10 cellular contexts compared by ENCODE assay signal in the genomic region with DNA sequence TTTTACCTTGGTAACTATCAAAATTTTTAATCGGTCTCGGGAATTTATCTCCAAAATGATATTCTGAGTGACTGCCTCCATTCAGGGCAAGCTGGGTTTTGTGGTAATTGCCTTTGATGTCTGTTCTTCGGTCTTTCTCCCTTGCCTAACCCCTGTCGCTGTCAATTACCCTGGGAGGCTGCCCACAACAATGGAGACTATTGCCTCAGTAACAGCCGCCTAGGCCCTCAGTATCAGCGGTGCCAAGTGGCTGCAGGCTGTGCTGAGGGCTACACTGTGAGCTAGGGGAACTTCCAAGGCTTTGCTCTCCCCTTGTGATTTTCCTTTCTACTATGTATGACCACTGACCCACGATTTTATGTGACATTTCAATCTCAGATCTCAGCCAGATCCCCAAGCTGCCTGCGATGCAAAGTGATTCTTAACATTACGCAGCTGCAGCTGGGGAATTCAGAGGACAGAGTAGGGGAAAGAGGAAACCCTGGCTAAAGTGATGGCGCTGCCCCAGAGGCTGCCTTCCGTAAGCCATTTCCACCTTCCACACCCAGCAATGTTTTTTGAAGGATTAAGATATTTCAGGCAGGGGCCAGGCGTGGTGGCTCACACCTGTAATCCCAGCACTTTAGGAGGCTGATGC. TPM values are rescaled to one million over a fixed set of nuclear protein-coding genes. Genes with fewer than 3 reads are reported as not detected.
DNase-seq lines count a peak whose midpoint lies in the region; FAIRE-seq and TF ChIP-seq lines count a peak whose summit lies in the region.
"Had no signal": no experiment of that assay in that cellular context is flagged by ENCODE, and none has a peak within 500 bp of the region (broad histone marks: within the 10 kb centered on the region; RNA-seq: fewer than 3 reads in every experiment).

No MANE protein-coding gene starts in this region.

- H3K14ac ChIP-seq in H1 (ENCODE audit: insufficient read length) = no peak overlapping the region

- H3K4me3 ChIP-seq in DOHH2 (ENCODE audit: low read length) = no peak overlapping the region
- H3K4me3 ChIP-seq in H1 (ENCODE audit: extremely low read depth in 1 of 4, insufficient read depth in 2 of 4, low read depth in 3 of 4, low read length in 4 of 4) = no peak overlapping the region
- H3K4me3 ChIP-seq: gastrocnemius medialis had no signal

- no peak overlapping the region for H3K56ac ChIP-seq in H1 (replicated peaks; ENCODE audit: insufficient read length, low read depth, low read length)

- peak; percentile 39 for FAIRE-seq in H1 (lab: Jason Lieb, UNC)

- H3K79me1 ChIP-seq in H1 (ENCODE audit: low read depth, low read length) = no peaks in the 10 kb centered on the region

- H3K4me1 ChIP-seq in DOHH2 (ENCODE audit: control insufficient read depth, low read length) = peaks cover 18% of the 10 kb centered on the region
- H3K4me1 ChIP-seq in H1 (replicated peaks in 1 of 4; ENCODE audit: control insufficient read depth in 3 of 4, insufficient read depth in 4 of 4, low read length in 3 of 4) = peaks cover 0 to 10% (median 2%) of the 10 kb centered on the region in 4 experiments; a peak in 4 of 7 replicates
- H3K4me1 ChIP-seq: gastrocnemius medialis had no signal

- H4K5ac ChIP-seq in H1 (ENCODE audit: insufficient read length, low read depth, low read length) = no peak overlapping the region

- H2BK15ac ChIP-seq in H1 (ENCODE audit: low read length) = no peak overlapping the region

- H4K20me1 ChIP-seq in DOHH2 (ENCODE audit: control insufficient read depth, insufficient read depth, low read depth, low read length) (no peaks in the 10 kb centered on the region), H1 (replicated peaks in 1 of 2; ENCODE audit: control insufficient read depth in 1 of 2, insufficient read depth in 2 of 2, low read length in 2 of 2) (no peaks in the 10 kb centered on the region)

- H3K9me3 ChIP-seq in DOHH2 (ENCODE audit: control insufficient read depth, insufficient read depth, low read length) = no peaks in the 10 kb centered on the region
- H3K9me3 ChIP-seq in H1 (ENCODE audit: insufficient read depth in 2 of 2, low read depth in 1 of 2, low read length in 1 of 2) = no peaks in the 10 kb centered on the region
- H3K9me3 ChIP-seq: gastrocnemius medialis had no signal

- H4K91ac ChIP-seq in H1 (replicated peaks; ENCODE audit: insufficient read length, low read length) = no peak overlapping the region

- no peak overlapping the region for H3K9ac ChIP-seq in H1 (replicated peaks in 1 of 4; ENCODE audit: extremely low read depth in 1 of 4, low read depth in 3 of 4, low read length in 3 of 4)

- H2BK120ac ChIP-seq in H1 (replicated peaks; ENCODE audit: low read depth, low read length) = no peak overlapping the region

- TF ChIP-seq RAD21 in H1 (IDR thresholded peaks at IDR 0.05 in 1 of 2, conservative IDR thresholded peaks at IDR 0.05 in 1 of 2; ENCODE audit: low read depth in 2 of 2, low read length in 2 of 2) = 0 out of 4 replicates have a peak, but pooled peaks of 1 of the 2 experiments have one; percentile 4

- TF ChIP-seq EP300 in H1 (IDR thresholded peaks at IDR 0.05; ENCODE audit: borderline replicate concordance in 1 of 2, low read depth in 2 of 2, low read length in 2 of 2) = no peak

- DNase-seq in NCI-H2081 (lab: John Stamatoyannopoulos, UW) = peak; percentile 12 to 75
- DNase-seq in H1 (ENCODE audit: low read depth in 1 of 2, low spot score in 2 of 2) = peak in 1 of 2 experiments; percentile 50
- peak in 34 of 56 donors; percentile 0 to 51 (median 8) for DNase-seq in nucleus accumbens (lab: John Stamatoyannopoulos, UW)
- no peak for DNase-seq in stimulated activated CD4-positive, alpha-beta T cell treated with anti-CD3 and anti-CD28 coated beads, Interleukin-15, amount 100 ng/mL, for 24 hours
- no peak for DNase-seq in activated naive CD4-positive, alpha-beta T cell treated with anti-CD3 and anti-CD28 coated beads, Interleukin-2, amount 50 U/mL, for 16 hours
- no peak for DNase-seq in NCI-H128 (lab: John Stamatoyannopoulos, UW; ENCODE audit: unreplicated experiment)
- DNase-seq: gastrocnemius medialis had no signal

- CTCF ChIA-PET in H1 (lab: Charles Lee; ENCODE audit: partially characterized antibody) = interaction anchor here (0.8 to 1.4 kb wide), 3 partner anchors 11 to 22 kb away, joined by 3 to 4 read pairs (median 3); no protein-coding TSS in a partner anchor

- peak overlapping the region; percentile 96 for H2AFZ ChIP-seq in H1 (ENCODE audit: low read length)

- no peaks in the 10 kb centered on the region for H3K9me2 ChIP-seq in DOHH2 (replicated peaks; ENCODE audit: control insufficient read depth, low read length)

- H2BK5ac ChIP-seq in H1 (ENCODE audit: low read depth, low read length) = no peak overlapping the region; the same call in 1 of the 2 replicates

- H3K4me2 ChIP-seq in DOHH2 (ENCODE audit: low read length) (peak overlapping the region; percentile 25; the same call in 1 of the 2 replicates), H1 (ENCODE audit: insufficient read depth in 1 of 2, low read depth in 2 of 2, low read length in 2 of 2) (peak overlapping the region in 1 of 2 experiments; percentile 31; a peak in 1 of 4 replicates)

- no peaks in the 10 kb centered on the region for H3K23me2 ChIP-seq in H1 (ENCODE audit: low read depth, low read length)

- H3K79me2 ChIP-seq in DOHH2 (ENCODE audit: control insufficient read depth, low read length) (no peaks in the 10 kb centered on the region), H1 (ENCODE audit: control insufficient read depth in 1 of 2, insufficient read depth in 2 of 2, low read length in 2 of 2) (no peaks in the 10 kb centered on the region)

- H3K27ac ChIP-seq in DOHH2 (ENCODE audit: low read depth, low read length) (no peak overlapping the region), H1 (ENCODE audit: low read depth, low read length) (no peak overlapping the region)
- H3K27ac ChIP-seq: gastrocnemius medialis had no signal

- TF ChIP-seq POLR2A in H1 (IDR thresholded peaks at IDR 0.05; ENCODE audit: control extremely low read depth in 1 of 2, low read depth in 2 of 2, low read length in 2 of 2) = no peak

- TF ChIP-seq CTCF in DOHH2 (IDR thresholded peaks at IDR 0.05; ENCODE audit: low read depth, low read length, poor library complexity, severe bottlenecking) (no peak), H1 (IDR thresholded peaks at IDR 0.05; ENCODE audit: control extremely low read depth in 1 of 3, insufficient read depth in 1 of 3, low read depth in 1 of 3, low read length in 3 of 3) (no peak)

- H3K36me3 ChIP-seq in DOHH2 (ENCODE audit: control insufficient read depth, low read length) (no peaks in the 10 kb centered on the region), H1 (ENCODE audit: control insufficient read depth in 2 of 4, insufficient read depth in 4 of 4, low read length in 3 of 4) (no peaks in the 10 kb centered on the region)
- H3K36me3 ChIP-seq: gastrocnemius medialis had no signal

- no peaks in the 10 kb centered on the region for H3K27me3 ChIP-seq in DOHH2 (ENCODE audit: control insufficient read depth, low read length)
- no peaks in the 10 kb centered on the region for H3K27me3 ChIP-seq in H1 (replicated peaks in 1 of 4; ENCODE audit: control insufficient read depth in 3 of 4, extremely low read depth in 1 of 4, insufficient read depth in 3 of 4, low read length in 3 of 4)
- H3K27me3 ChIP-seq: gastrocnemius medialis had no signal

- WGBS in H1 (ENCODE audit: extremely low coverage in 1 of 2, insufficient coverage in 1 of 2, insufficient read length in 1 of 2, insufficient replicate concordance in 2 of 2, low coverage in 1 of 2, low lambda C conversion rate in 2 of 2, missing lambda C conversion rate in 1 of 2), 2 experiments = 61% methylated on average over 12 of the region's 12 CpGs; no CpG with 5 or more reads in 1 of the 2 experiments

- no peak overlapping the region for H3K23ac ChIP-seq in H1 (ENCODE audit: insufficient read length)

- H2BK20ac ChIP-seq in H1 (ENCODE audit: low read length) = peak overlapping the region; percentile 66

- H3K18ac ChIP-seq in H1 (ENCODE audit: extremely low read depth, low read length) = peak overlapping the region; percentile 44; the same call in 1 of the 2 replicates

- POLR2A ChIA-PET in H1 (lab: Charles Lee; ENCODE audit: partially characterized antibody) = interaction anchor here (1.0 to 2.8 kb wide), 5 partner anchors 12 to 109 kb away, joined by 3 to 9 read pairs (median 4); partner anchors contain the start of genes NOA1 and POLR2B

- no peak overlapping the region for H2BK12ac ChIP-seq in H1 (ENCODE audit: low read depth, low read length)

- H4K8ac ChIP-seq in H1 (ENCODE audit: extremely low read depth, insufficient read depth, low read length) = no peak overlapping the region

- 0 out of 2 replicates have a peak, but pooled peaks cover 3% of the 10 kb centered on the region for H3F3A ChIP-seq in DOHH2 (ENCODE audit: control insufficient read depth, insufficient read depth)

- H3K4ac ChIP-seq in H1 (replicated peaks; ENCODE audit: insufficient read length, low read depth, low read length) = no peak overlapping the region

- no peak overlapping the region for H2AK5ac ChIP-seq in H1 (ENCODE audit: low read depth, low read length)

TF ChIP-seq in H1, 55 proteins besides CTCF, POLR2A, EP300 and RAD21 (continues in another document):
- peak; percentile 44; the same call in 1 of the 2 replicates for TF ChIP-seq TAF1 (IDR thresholded peaks at IDR 0.05; ENCODE audit: low read depth, low read length)
- TF ChIP-seq TBP (IDR thresholded peaks at IDR 0.05; ENCODE audit: low read depth, low read length) = peak; percentile 35; the same call in 1 of the 2 replicates
- no peak for TF ChIP-seq SIRT6 (IDR thresholded peaks at IDR 0.05; ENCODE audit: low read length)

RNA-seq across cellular contexts. Expression of gene REST, which starts 36.2 kb away (rescaled TPM):
- 66.3 and 70.2 TPM in 2 replicates for total RNA-seq in H1 (2021; fragmentation: NEBNext Ultra II Directional; extraction: Animal tissue kit (Norgen Biotek cat#: 25700))
- polyA plus RNA-seq in H1 (2011; rRNA removed) = 6.9 and 10.2 TPM in 2 replicates
- 13.5 TPM for polyA plus RNA-seq in H1 (2011; cell fraction: cytosol; rRNA removed)
- 18.2 TPM for polyA plus RNA-seq in H1 (2011; cell fraction: nucleus; rRNA removed)
- polyA plus RNA-seq in H1 (2012, experiment 1 of 2) = 15.9 to 29.4 TPM (median 20.1 TPM) in 4 replicates
- polyA plus RNA-seq in H1 (2012, experiment 2 of 2) = 1.0 TPM
- 22.9 TPM for polyA plus RNA-seq in H1 (2013, experiment 1 of 2)
- 21.2 TPM for polyA plus RNA-seq in H1 (2013, experiment 2 of 2)
- polyA minus RNA-seq in H1 (2011; rRNA and poly(A)+ RNA removed) = 87.8 and 89.2 TPM in 2 replicates
- 41.2 TPM for polyA minus RNA-seq in H1 (2011; cell fraction: cytosol; rRNA and poly(A)+ RNA removed)
- 63.9 TPM for polyA minus RNA-seq in H1 (2011; cell fraction: nucleus; rRNA and poly(A)+ RNA removed)

RNA-seq across cellular contexts. Expression of gene SPINK2, which starts 50.0 kb away (rescaled TPM):
- 1.4 and 1.6 TPM in 2 replicates for total RNA-seq in H1 (2021; fragmentation: NEBNext Ultra II Directional; extraction: Animal tissue kit (Norgen Biotek cat#: 25700))
- 0.89 and 1.9 TPM in 2 replicates for polyA plus RNA-seq in H1 (2011; rRNA removed)
- 2.2 TPM for polyA plus RNA-seq in H1 (2011; cell fraction: cytosol; rRNA removed)
- 1.7 TPM for polyA plus RNA-seq in H1 (2011; cell fraction: nucleus; rRNA removed)
- polyA plus RNA-seq in H1 (2012, experiment 1 of 2) = 0.44 to 1.1 TPM (median 0.52 TPM) in 4 replicates
- polyA plus RNA-seq in H1 (2012, experiment 2 of 2) = 2.2 TPM
- polyA plus RNA-seq in H1 (2013, experiment 1 of 2) = 2.4 TPM
- 2.1 TPM for polyA plus RNA-seq in H1 (2013, experiment 2 of 2)
- 0.66 TPM in 1 of 2 replicates, not detected in the other for polyA minus RNA-seq in H1 (2011; rRNA and poly(A)+ RNA removed)
- not detected for polyA minus RNA-seq in H1 (2011; cell fraction: cytosol; rRNA and poly(A)+ RNA removed)
- polyA minus RNA-seq in H1 (2011; cell fraction: nucleus; rRNA and poly(A)+ RNA removed) = not detected
- total RNA-seq: activated T-helper 1 cell treated with anti-CD3 and anti-CD28 coated beads, Interleukin-12 subunit alpha, Interleukin-12 subunit beta, Interleukin-2, Interleukin-4 antibody, amounts not matched to agents 30 ng/mL and 10 ng/mL and 1 ng/mL, durations not matched to agents 14 hours and 24 hours and 36 hours; pulmonary artery endothelial cell had no signal

Comparison
In these comparisons a context has a peak if more than half of its experiments do, and no peak if none do; other contexts are left out.
1. DNase-seq: peak in NCI-H2081 (2 of 2) and nucleus accumbens (34 of 56); none in stimulated activated CD4-positive, alpha-beta T cell treated with anti-CD3 and anti-CD28 coated beads, Interleukin-15, amount 100 ng/mL, for 24 hours (single experiment), activated naive CD4-positive, alpha-beta T cell treated with anti-CD3 and anti-CD28 coated beads, Interleukin-2, amount 50 U/mL, for 16 hours (single experiment) and NCI-H128 (single experiment).